ENCODE assay signal across 21 cellular contexts in the genomic region with DNA sequence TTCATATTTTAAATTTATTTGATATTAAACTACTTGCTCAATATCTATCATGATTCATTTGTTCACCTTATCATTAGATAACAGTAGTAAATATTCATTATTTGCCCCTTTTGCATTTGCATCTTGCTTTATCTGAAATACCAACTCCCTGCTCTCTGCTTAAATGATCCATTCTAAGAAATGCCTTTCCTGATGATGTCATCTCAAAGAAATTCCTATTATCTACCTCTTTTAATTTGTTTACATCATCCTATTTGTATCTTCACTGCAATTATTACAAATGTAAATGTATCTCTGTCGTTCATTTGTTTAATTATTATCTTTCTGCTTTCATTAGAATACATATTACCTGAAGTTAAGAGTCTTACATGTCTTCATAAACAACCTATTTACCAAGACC.
A peak's percentile ranks its signal among the peaks of the same experiment; 100 is the strongest.
DNase-seq lines count a peak whose midpoint lies in the region; FAIRE-seq and TF ChIP-seq lines count a peak whose summit lies in the region.
"Had no signal": no experiment of that assay in that cellular context is flagged by ENCODE, and none has a peak within 500 bp of the region (broad histone marks: within the 10 kb centered on the region; RNA-seq: fewer than 3 reads in every experiment).

No MANE protein-coding gene starts in this region.

- peak; percentile 27 for FAIRE-seq in A204.1 (lab: Jason Lieb, UNC)
- FAIRE-seq in D721Med (lab: Jason Lieb, UNC) = peak; percentile 88
- FAIRE-seq: GM12878, GM19239, H1 had no signal

- H3K27me3 Mint-ChIP-seq in glutamatergic neuron (ENCODE audit: unreplicated experiment) = peaks cover 6% of the 10 kb centered on the region
- H3K27me3 Mint-ChIP-seq: CD4-positive, alpha-beta T cell; CD8-positive, alpha-beta memory T cell had no signal

- H3K79me1 ChIP-seq in mesendoderm (ENCODE audit: low read length) = no peaks in the 10 kb centered on the region

- H2BK120ac ChIP-seq in mesendoderm (ENCODE audit: low read depth, low read length) = no peak overlapping the region

- H3K36me3 ChIP-seq in mesendoderm (ENCODE audit: control insufficient read depth, insufficient read depth, low read length) = no peaks in the 10 kb centered on the region
- H3K36me3 ChIP-seq: BE2C; BLaER1 treated with 17β-estradiol and CSF1 and Interleukin-3, amounts not matched to agents 10 nM and 100 nM had no signal

- DNase-seq in D721Med (ENCODE audit: insufficient read length, low spot score) (no peak), glutamatergic neuron (no peak), mesendoderm (peak; percentile 74), AG20443 (ENCODE audit: low spot score) (no peak)
- no peak for DNase-seq in stimulated activated CD4-positive, alpha-beta T cell treated with anti-CD3 and anti-CD28 coated beads, Interleukin-4, amount 100 ng/mL, for 1 hour
- DNase-seq: AML-193; BE2C; CD4-positive, alpha-beta T cell; CD8-positive, alpha-beta memory T cell; DMS79; EL; GDM1; GM23248; H7; HCEC 1CT had no signal

- peak overlapping the region; percentile 78 for H3K27ac Mint-ChIP-seq in glutamatergic neuron (ENCODE audit: unreplicated experiment)
- H3K27ac Mint-ChIP-seq: CD14-positive monocyte; CD4-positive, alpha-beta T cell; CD8-positive, alpha-beta memory T cell had no signal

- no peak overlapping the region for H3K56ac ChIP-seq in mesendoderm (ENCODE audit: low read length)

- H3K4me2 ChIP-seq in mesendoderm (ENCODE audit: low read length) = no peak overlapping the region
- H3K4me2 ChIP-seq: BLaER1 treated with 17β-estradiol and CSF1 and Interleukin-3, amounts not matched to agents 10 nM and 100 nM had no signal

- no peak overlapping the region for H3K23ac ChIP-seq in mesendoderm (ENCODE audit: low read length)

- peaks cover 20% of the 10 kb centered on the region for H3K4me1 Mint-ChIP-seq in glutamatergic neuron (ENCODE audit: low read depth, unreplicated experiment)
- H3K4me1 Mint-ChIP-seq: CD14-positive monocyte; CD8-positive, alpha-beta memory T cell had no signal

- H3K9me3 Mint-ChIP-seq in glutamatergic neuron (ENCODE audit: unreplicated experiment) = peaks cover 6% of the 10 kb centered on the region
- H3K9me3 Mint-ChIP-seq: CD4-positive, alpha-beta T cell had no signal

- H3K4me3 Mint-ChIP-seq in glutamatergic neuron (ENCODE audit: unreplicated experiment) = no peak overlapping the region
- H3K4me3 Mint-ChIP-seq: CD14-positive monocyte; CD4-positive, alpha-beta T cell; CD8-positive, alpha-beta memory T cell had no signal

- no peak overlapping the region for H2BK15ac ChIP-seq in mesendoderm (replicated peaks; ENCODE audit: low read depth)

- H3K18ac ChIP-seq in mesendoderm (ENCODE audit: low read length) = no peak overlapping the region

- H3K79me2 ChIP-seq in mesendoderm (ENCODE audit: control insufficient read depth, insufficient read depth, low read length) = no peaks in the 10 kb centered on the region

- H3K4ac ChIP-seq in mesendoderm (ENCODE audit: low read depth, low read length) = no peak overlapping the region

- H2AK5ac ChIP-seq in mesendoderm (ENCODE audit: low read length) = no peak overlapping the region

- no peak overlapping the region for H3K9ac ChIP-seq in mesendoderm (ENCODE audit: low read length)
- H3K9ac ChIP-seq: BLaER1 treated with 17β-estradiol and CSF1 and Interleukin-3, amounts not matched to agents 10 nM and 100 nM; GM23248 had no signal

- no peak overlapping the region for H4K8ac ChIP-seq in mesendoderm (ENCODE audit: low read depth, low read length)

- H3K27me3 ChIP-seq in mesendoderm (ENCODE audit: insufficient read depth, low read length, poor library complexity) = no peaks in the 10 kb centered on the region
- H3K27me3 ChIP-seq: BE2C; BLaER1 treated with 17β-estradiol and CSF1 and Interleukin-3, amounts not matched to agents 10 nM and 100 nM had no signal

- H3K36me3 Mint-ChIP-seq in glutamatergic neuron (ENCODE audit: unreplicated experiment) = peaks cover 5% of the 10 kb centered on the region
- H3K36me3 Mint-ChIP-seq: CD14-positive monocyte; CD8-positive, alpha-beta memory T cell had no signal

- H3K27ac ChIP-seq in mesendoderm (ENCODE audit: low read depth, low read length) = no peak overlapping the region
- H3K27ac ChIP-seq: BLaER1 treated with 17β-estradiol and CSF1 and Interleukin-3, amounts not matched to agents 10 nM and 100 nM; GM23248 had no signal

- no peaks in the 10 kb centered on the region for H3K4me1 ChIP-seq in mesendoderm (ENCODE audit: control insufficient read depth, low read depth, low read length)
- H3K4me1 ChIP-seq: BE2C; BLaER1 treated with 17β-estradiol and CSF1 and Interleukin-3, amounts not matched to agents 10 nM and 100 nM had no signal

- no peak for TF ChIP-seq CTCF in D721Med (IDR thresholded peaks at IDR 0.05; ENCODE audit: insufficient read depth, missing control alignments)
- no peak for TF ChIP-seq CTCF in glutamatergic neuron (IDR thresholded peaks at IDR 0.05; ENCODE audit: partially characterized antibody, unreplicated experiment)

- WGBS in mesendoderm (ENCODE audit: extremely low coverage, insufficient coverage, low lambda C conversion rate) = no CpG with 5 or more reads among the region's 1 CpG

- H3K4me3 ChIP-seq in mesendoderm (ENCODE audit: low read length) = no peak overlapping the region
- H3K4me3 ChIP-seq: BLaER1 treated with 17β-estradiol and CSF1 and Interleukin-3, amounts not matched to agents 10 nM and 100 nM; GM12878; GM23248 had no signal

- no peak overlapping the region for H4K5ac ChIP-seq in mesendoderm (ENCODE audit: low read length)

- H2BK5ac ChIP-seq in mesendoderm (ENCODE audit: low read length) = no peak overlapping the region
